ENCODE assay signal across 8 cellular contexts in the genomic region with DNA sequence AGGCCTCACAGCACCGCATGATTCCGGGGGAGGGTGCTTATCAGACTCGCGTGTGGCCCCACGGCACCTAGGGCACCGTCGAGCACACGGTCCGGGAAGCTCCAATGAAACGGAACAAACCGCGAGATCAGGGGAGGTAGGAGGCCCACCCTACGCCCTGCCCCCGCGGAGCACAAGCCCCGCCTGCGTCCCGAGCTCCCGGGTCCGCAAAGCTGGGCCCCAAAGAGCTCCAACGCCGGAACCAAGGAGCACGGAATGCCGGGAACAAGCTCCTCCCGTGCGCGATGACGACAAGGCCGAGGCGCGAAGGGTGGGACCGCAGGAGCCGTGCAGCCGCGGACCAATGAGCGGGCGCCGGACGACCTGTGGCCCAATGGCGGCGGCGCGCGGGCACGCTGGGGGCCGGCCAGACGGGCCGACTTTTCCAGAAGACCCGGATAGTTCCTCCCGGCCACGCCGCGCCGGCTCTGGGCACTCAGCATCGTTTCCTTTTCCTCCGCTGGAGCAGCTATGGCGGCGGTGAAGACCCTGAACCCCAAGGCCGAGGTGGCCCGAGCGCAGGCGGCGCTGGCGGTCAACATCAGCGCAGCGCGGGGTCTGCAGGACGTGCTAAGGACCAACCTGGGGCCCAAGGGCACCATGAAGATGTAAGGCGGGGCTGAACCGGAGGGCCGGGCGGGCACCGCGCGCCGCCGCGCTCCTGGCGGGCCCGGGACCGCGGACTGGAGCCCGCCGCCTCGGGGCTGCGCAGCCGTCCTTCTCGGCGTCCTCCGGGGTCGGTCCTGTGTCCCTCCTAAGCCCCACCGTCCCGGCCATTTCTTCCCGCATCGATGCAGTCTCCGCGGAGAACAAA. TPM values are rescaled to one million over a fixed set of nuclear protein-coding genes. Genes with fewer than 3 reads are reported as not detected.
DNase-seq lines count a peak whose midpoint lies in the region; ATAC-seq and TF ChIP-seq lines count a peak whose summit lies in the region.

A gene with protein sequence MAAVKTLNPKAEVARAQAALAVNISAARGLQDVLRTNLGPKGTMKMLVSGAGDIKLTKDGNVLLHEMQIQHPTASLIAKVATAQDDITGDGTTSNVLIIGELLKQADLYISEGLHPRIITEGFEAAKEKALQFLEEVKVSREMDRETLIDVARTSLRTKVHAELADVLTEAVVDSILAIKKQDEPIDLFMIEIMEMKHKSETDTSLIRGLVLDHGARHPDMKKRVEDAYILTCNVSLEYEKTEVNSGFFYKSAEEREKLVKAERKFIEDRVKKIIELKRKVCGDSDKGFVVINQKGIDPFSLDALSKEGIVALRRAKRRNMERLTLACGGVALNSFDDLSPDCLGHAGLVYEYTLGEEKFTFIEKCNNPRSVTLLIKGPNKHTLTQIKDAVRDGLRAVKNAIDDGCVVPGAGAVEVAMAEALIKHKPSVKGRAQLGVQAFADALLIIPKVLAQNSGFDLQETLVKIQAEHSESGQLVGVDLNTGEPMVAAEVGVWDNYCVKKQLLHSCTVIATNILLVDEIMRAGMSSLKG (plus strand): TSS at position 427 of the 853 bp plus-strand sequence. CDS start 84 bp downstream, at position 511.
A gene (minus strand): TSS at position 106 of the 853 bp plus-strand sequence. CDS start 30,232 bp downstream, outside the sequence.

- H3K4me1 ChIP-seq in CD8-positive, alpha-beta T cell (ENCODE audit: insufficient read depth, low read length): peaks cover 29% of the 10 kb centered on the region

- no peaks in the 10 kb centered on the region for H3K27me3 Mint-ChIP-seq in CD8-positive, alpha-beta T cell (ENCODE audit: low read depth)

- ATAC-seq in CD8-positive, alpha-beta T cell: peak; percentile 86
- ATAC-seq in GM19467 (IDR thresholded peaks at IDR 0.05; ENCODE audit: unreplicated experiment): peak; percentile 96

- no peak for TF ChIP-seq CTCF in CD8-positive, alpha-beta T cell (IDR thresholded peaks at IDR 0.05)

- no peaks in the 10 kb centered on the region for H3K9me3 ChIP-seq in CD8-positive, alpha-beta T cell (ENCODE audit: low read length)

- peak within 1 kb of the TSS; percentile 72 for H3K4me3 ChIP-seq in CD8-positive, alpha-beta T cell (ENCODE audit: low read depth, low read length)

- CTCF ChIA-PET in CD8-positive, alpha-beta T cell (lab: Charles Lee): interaction anchor here (1.1 to 1.9 kb wide), 4 partner anchors 14 to 22 kb away, joined by 3 to 6 read pairs (median 6); no protein-coding TSS in a partner anchor

- intact Hi-C loops in CD8-positive, alpha-beta T cell (cut with DNase I, micrococcal nuclease): loop anchor here (1.0 to 5.0 kb wide), 10 partner anchors 13 to 684 kb away; a partner anchor contains a TSS

- peak within 1 kb of the TSS; percentile 62 for H3K27ac ChIP-seq in CD8-positive, alpha-beta T cell (ENCODE audit: low read depth, low read length)

- H3K9me3 Mint-ChIP-seq in CD8-positive, alpha-beta T cell: no peaks in the 10 kb centered on the region

- H3K4me1 Mint-ChIP-seq in CD8-positive, alpha-beta T cell (ENCODE audit: low read depth): peaks cover 47% of the 10 kb centered on the region

- POLR2A ChIA-PET in CD8-positive, alpha-beta T cell (lab: Charles Lee): interaction anchor here (0.6 to 1.9 kb wide), 7 partner anchors 9 to 686 kb away, joined by 3 to 25 read pairs (median 4); a partner anchor contains a TSS

- peaks cover 19% of the 10 kb centered on the region for H3K36me3 ChIP-seq in CD8-positive, alpha-beta T cell (ENCODE audit: insufficient read depth, low read length)

- peak within 1 kb of the TSS; percentile 92 for H3K4me3 Mint-ChIP-seq in CD8-positive, alpha-beta T cell

- H3K27me3 ChIP-seq in CD8-positive, alpha-beta T cell (ENCODE audit: insufficient read depth, low read length): no peaks in the 10 kb centered on the region

- peak; percentile 64 to 91 (median 85) for DNase-seq in CD8-positive, alpha-beta T cell
- peak; percentile 96 for DNase-seq in HS-27A (ENCODE audit: low read depth)
- peak; percentile 39 for DNase-seq in NK-92 (lab: John Stamatoyannopoulos, UW; ENCODE audit: unreplicated experiment)
- DNase-seq in activated CD8-positive, alpha-beta memory T cell treated with anti-CD3 and anti-CD28 coated beads for 1 hour (ENCODE audit: extremely low read depth in 1 of 2, low read depth in 1 of 2): peak; percentile 70 to 83
- peak; percentile 87 for DNase-seq in effector CD4-positive, alpha-beta T cell
- peak; percentile 99 for DNase-seq in lung microvascular endothelial cell (ENCODE audit: low read depth in 2 of 2)
- peak; percentile 88 to 92 (median 91) for DNase-seq in stimulated activated CD4-positive, alpha-beta T cell treated with anti-CD3 and anti-CD28 coated beads, TNF-alpha, amount 100 ng/mL, for 48 hours (ENCODE audit: low read depth in 3 of 3)

- peak within 1 kb of the TSS; percentile 95 for H3K27ac Mint-ChIP-seq in CD8-positive, alpha-beta T cell

- H3K36me3 Mint-ChIP-seq in CD8-positive, alpha-beta T cell: peaks cover 44% of the 10 kb centered on the region

RNA-seq across cellular contexts. Expression of the first gene that starts in this region (rescaled TPM):
- 10 to 100 TPM; 36.3 to 40.9 TPM for total RNA-seq in CD8-positive, alpha-beta T cell
- total RNA-seq in lung microvascular endothelial cell: 159 and 184 TPM in 2 replicates

RNA-seq across cellular contexts. Expression of the second gene that starts in this region (rescaled TPM):
- 1 to 10 TPM in 1 of 2 experiments, under 1 TPM in 1; 0.89 to 1.1 TPM for total RNA-seq in CD8-positive, alpha-beta T cell
- 19.4 and 29.8 TPM in 2 replicates for total RNA-seq in lung microvascular endothelial cell

Comparison
In these comparisons a context has a peak if more than half of its experiments do, and no peak if none do; other contexts are left out.
1. Peak in every context shown above with its lines: DNase-seq, ATAC-seq, H3K4me3 ChIP-seq and H3K27ac ChIP-seq.
2. DNase-seq: peak in every context shown above with its lines; median percentile 99 in lung microvascular endothelial cell; 96 in HS-27A; 91 in stimulated activated CD4-positive, alpha-beta T cell treated with anti-CD3 and anti-CD28 coated beads, TNF-alpha, amount 100 ng/mL, for 48 hours; 87 in effector CD4-positive, alpha-beta T cell; 85 in CD8-positive, alpha-beta T cell; 76 in activated CD8-positive, alpha-beta memory T cell treated with anti-CD3 and anti-CD28 coated beads for 1 hour; 39 in NK-92.